Comparison of ENCODE assay signal across 1 cellular context in genomic region chr4:57068237-57068981, GRCh38.
TF ChIP-seq lines count a peak whose summit lies in the region.

No MANE protein-coding gene starts in this region.

TF ChIP-seq in K562, 482 proteins besides CTCF, POLR2A, EP300 and RAD21:
- no peak for TF ChIP-seq PBX2 (CRISPR knock-in tag; IDR thresholded peaks at IDR 0.05; ENCODE audit: low read depth)
- TF ChIP-seq PBX2 (tag; conservative IDR thresholded peaks at IDR 0.05; ENCODE audit: low read depth), result peak; percentile 46; the same call in 1 of the 2 replicates
- no peak for TF ChIP-seq THAP12 (CRISPR knock-in tag; IDR thresholded peaks at IDR 0.05)
